ENCODE assay signal across 1 cellular context in the genomic region with DNA sequence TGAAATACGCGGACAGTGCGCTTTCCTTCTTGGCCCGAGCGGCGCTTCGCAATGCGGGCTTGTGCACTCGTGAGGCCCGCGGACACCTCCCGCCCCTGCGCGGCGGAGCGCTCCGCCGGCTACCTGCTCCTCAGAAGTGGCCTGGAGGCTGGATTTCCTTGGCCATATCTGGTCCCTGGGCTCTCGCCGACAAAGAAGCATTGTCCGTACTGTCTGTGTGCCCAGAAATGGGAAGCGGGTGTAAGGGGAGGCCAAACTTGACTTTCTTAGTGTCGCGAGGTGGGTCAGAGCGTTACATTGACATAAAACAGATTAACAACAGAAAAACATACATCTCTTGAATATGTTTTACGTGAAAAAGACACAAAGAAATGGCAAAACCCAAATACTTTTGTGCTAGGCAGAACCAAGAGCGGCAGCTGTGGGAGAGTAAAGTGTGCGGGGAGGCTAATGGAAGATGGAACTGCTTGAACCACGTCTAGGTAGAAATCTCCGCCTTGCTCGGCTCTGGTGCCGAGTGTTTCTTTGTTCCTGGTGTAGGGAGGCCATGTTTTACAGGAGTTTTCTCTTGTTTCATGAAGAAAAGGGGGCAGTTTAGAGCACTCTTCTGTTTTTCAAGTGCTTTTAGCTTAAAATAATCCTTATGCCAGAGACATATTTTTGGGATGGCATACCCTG.
TF ChIP-seq lines count a peak whose summit lies in the region.

No MANE protein-coding gene starts in this region.

TF ChIP-seq in H1, 55 proteins besides CTCF, POLR2A, EP300 and RAD21:
- peak; percentile 67; the same call in 1 of the 2 replicates for TF ChIP-seq KDM5A (IDR thresholded peaks at IDR 0.05; ENCODE audit: low read length)
- TF ChIP-seq FOSL1 (IDR thresholded peaks at IDR 0.05; ENCODE audit: insufficient read depth, low read depth, low read length): no peak
- TF ChIP-seq POLR2AphosphoS5 (IDR thresholded peaks at IDR 0.05; ENCODE audit: low read depth, low read length): 0 out of 2 replicates have a peak, but pooled peaks have one; percentile 54
- TF ChIP-seq, protein P1, sequence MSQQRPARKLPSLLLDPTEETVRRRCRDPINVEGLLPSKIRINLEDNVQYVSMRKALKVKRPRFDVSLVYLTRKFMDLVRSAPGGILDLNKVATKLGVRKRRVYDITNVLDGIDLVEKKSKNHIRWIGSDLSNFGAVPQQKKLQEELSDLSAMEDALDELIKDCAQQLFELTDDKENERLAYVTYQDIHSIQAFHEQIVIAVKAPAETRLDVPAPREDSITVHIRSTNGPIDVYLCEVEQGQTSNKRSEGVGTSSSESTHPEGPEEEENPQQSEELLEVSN (IDR thresholded peaks at IDR 0.05): no peak
- TF ChIP-seq CEBPB (IDR thresholded peaks at IDR 0.05; ENCODE audit: low read depth, low read length): no peak
- no peak for TF ChIP-seq GTF2F1 (IDR thresholded peaks at IDR 0.05; ENCODE audit: borderline replicate concordance, low read depth, low read length)
- TF ChIP-seq PHF8 (conservative IDR thresholded peaks at IDR 0.05; ENCODE audit: low read depth, low read length): 0 out of 2 replicates have a peak, but pooled peaks have one; percentile 78
- peak; percentile 86 for TF ChIP-seq YY1 (IDR thresholded peaks at IDR 0.05; ENCODE audit: low read depth, low read length)
- no peak for TF ChIP-seq RFX5 (IDR thresholded peaks at IDR 0.05; ENCODE audit: borderline replicate concordance, low read depth, low read length)
- TF ChIP-seq ZNF274 (IDR thresholded peaks at IDR 0.05; ENCODE audit: borderline replicate concordance, extremely low read depth, low read length): no peak
- TF ChIP-seq ASH2L (IDR thresholded peaks at IDR 0.05; ENCODE audit: low read length): peak; percentile 62
